Comparison of ENCODE assay signal across 17 cellular contexts in the genomic region with DNA sequence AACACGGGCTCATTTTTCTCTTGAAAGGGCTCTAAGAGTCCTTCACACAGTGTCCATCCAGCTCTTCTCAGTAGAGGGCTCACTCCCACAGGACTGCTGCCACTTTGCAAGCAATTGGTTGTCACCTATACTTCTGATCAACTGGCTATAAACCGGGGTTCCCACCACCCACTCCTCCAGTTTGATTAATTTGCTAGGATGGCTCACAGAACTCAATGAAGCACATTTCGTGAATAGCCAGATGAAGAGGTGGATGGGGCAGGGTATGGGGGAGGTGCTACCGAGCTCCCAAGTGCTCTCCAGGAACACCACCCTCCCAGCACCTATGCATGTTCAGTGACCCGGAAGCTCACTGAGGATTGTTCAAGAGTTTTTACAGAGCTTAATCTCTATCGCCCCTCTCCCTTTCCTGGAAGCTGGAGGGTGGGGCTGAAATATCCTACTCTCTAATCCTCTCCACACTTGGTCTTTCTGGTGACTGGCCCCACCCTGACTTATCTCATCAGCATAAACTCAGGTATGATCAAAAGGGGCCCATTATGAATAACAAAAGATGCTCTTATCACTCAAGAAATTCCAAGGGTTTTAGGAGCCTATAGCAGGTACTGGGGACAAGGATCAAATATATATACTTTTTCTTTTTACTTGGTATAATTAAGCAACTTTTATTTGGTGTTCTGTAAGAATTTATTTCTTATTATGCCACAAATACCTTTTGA. TPM values are rescaled to one million over a fixed set of nuclear protein-coding genes. Genes with fewer than 3 reads are reported as not detected.
DNase-seq lines count a peak whose midpoint lies in the region; ATAC-seq and TF ChIP-seq lines count a peak whose summit lies in the region.
"Had no signal": no experiment of that assay in that cellular context is flagged by ENCODE, and none has a peak within 500 bp of the region (broad histone marks: within the 10 kb centered on the region; RNA-seq: fewer than 3 reads in every experiment).

No MANE protein-coding gene starts in this region.

- H3K9me3 ChIP-seq in neuronal stem cell (replicated peaks in 1 of 2; ENCODE audit: control insufficient read depth in 2 of 2, insufficient read depth in 1 of 2, low read depth in 1 of 2, low read length in 2 of 2), result no peaks in the 10 kb centered on the region
- H3K9me3 ChIP-seq: BE2C, SK-N-SH had no signal

- H3K4me1 Mint-ChIP-seq in activated naive CD4-positive, alpha-beta T cell treated with anti-CD3 and anti-CD28 coated beads, Interleukin-2, amount 10 ng/mL, durations not matched to agents 7 days and 5 days, result peaks cover 7% of the 10 kb centered on the region
- H3K4me1 Mint-ChIP-seq in central memory CD8-positive, alpha-beta T cell, result no peaks in the 10 kb centered on the region

- no peak overlapping the region for H3K9ac ChIP-seq in neuronal stem cell (ENCODE audit: low read depth, low read length, poor library complexity)
- H3K9ac ChIP-seq: SK-N-SH had no signal

- H2BK5ac ChIP-seq in neuronal stem cell (ENCODE audit: low read length), result no peak overlapping the region

- H3K27me3 ChIP-seq in neuronal stem cell (ENCODE audit: control insufficient read depth in 3 of 3, insufficient read depth in 3 of 3, low read depth in 1 of 3, low read length in 3 of 3), result peaks cover 0 to 5% (median 0%) of the 10 kb centered on the region in 3 experiments
- H3K27me3 ChIP-seq: BE2C had no signal

- no peak overlapping the region for H2BK120ac ChIP-seq in neuronal stem cell (ENCODE audit: low read depth, low read length)

- H3K4me3 Mint-ChIP-seq in activated naive CD4-positive, alpha-beta T cell treated with anti-CD3 and anti-CD28 coated beads, Interleukin-2, amount 10 ng/mL, durations not matched to agents 7 days and 5 days, result no peak overlapping the region
- no peak overlapping the region for H3K4me3 Mint-ChIP-seq in central memory CD8-positive, alpha-beta T cell
- H3K4me3 Mint-ChIP-seq: CD4-positive, alpha-beta memory T cell had no signal

- ATAC-seq in central memory CD8-positive, alpha-beta T cell (replicated peaks; ENCODE audit: extremely low read depth, poor library complexity, severe bottlenecking), result no peak
- ATAC-seq in HG03095 (IDR thresholded peaks at IDR 0.05; ENCODE audit: unreplicated experiment) (no peak), esophagus mucosa (no peak)
- ATAC-seq: Panc1, Right ventricle myocardium inferior had no signal

- H3K27me3 Mint-ChIP-seq in activated naive CD4-positive, alpha-beta T cell treated with anti-CD3 and anti-CD28 coated beads, Interleukin-2, amount 10 ng/mL, durations not matched to agents 7 days and 5 days, result peaks cover 60% of the 10 kb centered on the region
- no peaks in the 10 kb centered on the region for H3K27me3 Mint-ChIP-seq in central memory CD8-positive, alpha-beta T cell

- H3K4me3 ChIP-seq in LNCaP clone FGC (ENCODE audit: low read depth, low read length), result no peak overlapping the region
- no peak overlapping the region for H3K4me3 ChIP-seq in neuronal stem cell (ENCODE audit: low read length in 2 of 2)

- H3K9me3 Mint-ChIP-seq in activated naive CD4-positive, alpha-beta T cell treated with anti-CD3 and anti-CD28 coated beads, Interleukin-2, amount 10 ng/mL, durations not matched to agents 7 days and 5 days, result peaks cover 10% of the 10 kb centered on the region
- H3K9me3 Mint-ChIP-seq in central memory CD8-positive, alpha-beta T cell, result peaks cover 18% of the 10 kb centered on the region

- H3K36me3 ChIP-seq in neuronal stem cell (replicated peaks in 1 of 2; ENCODE audit: control insufficient read depth in 2 of 2, insufficient read depth in 2 of 2, low read length in 2 of 2), result no peaks in the 10 kb centered on the region
- H3K36me3 ChIP-seq: BE2C had no signal

- no peak overlapping the region for H2BK12ac ChIP-seq in neuronal stem cell (ENCODE audit: low read length)

- no peak overlapping the region for H3K4me2 ChIP-seq in neuronal stem cell (ENCODE audit: insufficient read depth, low read length, poor library complexity, severe bottlenecking)
- H3K4me2 ChIP-seq: SK-N-SH had no signal

- WGBS in neuronal stem cell (ENCODE audit: extremely low coverage in 2 of 2, insufficient read length in 2 of 2, insufficient replicate concordance in 1 of 2), 2 donors, result no CpG with 5 or more reads among the region's 6 CpGs

- H2AK5ac ChIP-seq in neuronal stem cell (ENCODE audit: low read depth, low read length), result no peak overlapping the region

- H2AFZ ChIP-seq in neuronal stem cell (ENCODE audit: low read length), result no peak overlapping the region

- H3K23ac ChIP-seq in neuronal stem cell (ENCODE audit: low read depth, low read length, poor library complexity), result no peak overlapping the region

- peak overlapping the region; percentile 26 for H3K27ac Mint-ChIP-seq in activated naive CD4-positive, alpha-beta T cell treated with anti-CD3 and anti-CD28 coated beads, Interleukin-2, amount 10 ng/mL, durations not matched to agents 7 days and 5 days
- peak overlapping the region; percentile 45 for H3K27ac Mint-ChIP-seq in central memory CD8-positive, alpha-beta T cell (ENCODE audit: low read depth)

- no peak overlapping the region for H2BK15ac ChIP-seq in neuronal stem cell (ENCODE audit: low read length)

- no peaks in the 10 kb centered on the region for H3K36me3 Mint-ChIP-seq in activated naive CD4-positive, alpha-beta T cell treated with anti-CD3 and anti-CD28 coated beads, Interleukin-2, amount 10 ng/mL, durations not matched to agents 7 days and 5 days
- peaks cover 1% of the 10 kb centered on the region for H3K36me3 Mint-ChIP-seq in central memory CD8-positive, alpha-beta T cell (ENCODE audit: insufficient read depth)
- H3K36me3 Mint-ChIP-seq: CD4-positive, alpha-beta memory T cell had no signal

- peak overlapping the region; percentile 5 for H3K27ac ChIP-seq in neuronal stem cell (replicated peaks; ENCODE audit: low read length)

- H3K14ac ChIP-seq in neuronal stem cell (ENCODE audit: low read length), result no peak overlapping the region

- H3K4me1 ChIP-seq in neuronal stem cell (ENCODE audit: control insufficient read depth in 2 of 2, insufficient read depth in 1 of 2, low read depth in 1 of 2, low read length in 2 of 2), result peaks cover 0 to 17% of the 10 kb centered on the region in 2 donors

- CTCF ChIA-PET in activated naive CD4-positive, alpha-beta T cell treated with anti-CD3 and anti-CD28 coated beads, Interleukin-2, amount 10 ng/mL, durations not matched to agents 7 days and 5 days (lab: Charles Lee), result no interaction called here

- H3K18ac ChIP-seq in neuronal stem cell (ENCODE audit: low read length), result no peak overlapping the region

- H3K4ac ChIP-seq in neuronal stem cell (ENCODE audit: low read length), result no peak overlapping the region

- no peak overlapping the region for H4K8ac ChIP-seq in neuronal stem cell (ENCODE audit: low read depth, low read length)

- no peak overlapping the region for H4K91ac ChIP-seq in neuronal stem cell (ENCODE audit: low read depth, low read length, poor library complexity)

- TF ChIP-seq CTCF in LNCaP clone FGC (IDR thresholded peaks at IDR 0.05; ENCODE audit: control insufficient read depth, extremely low read depth, insufficient read depth), result peak; percentile 7; the same call in 1 of the 2 replicates

- no peaks in the 10 kb centered on the region for H3K79me1 ChIP-seq in neuronal stem cell (ENCODE audit: low read depth, low read length)

- no peak for DNase-seq in activated naive CD4-positive, alpha-beta T cell treated with anti-CD3 and anti-CD28 coated beads, Interleukin-2, amount 10 ng/mL, durations not matched to agents 7 days and 5 days
- DNase-seq in activated naive CD4-positive, alpha-beta T cell treated with anti-CD3 and anti-CD28 coated beads, Interleukin-2, amount 50 U/mL, for 16 hours, result no peak
- DNase-seq in LNCaP clone FGC (ENCODE audit: low read depth) (no peak), neuronal stem cell (ENCODE audit: low spot score) (peak; percentile 49), NCI-H2107 (lab: John Stamatoyannopoulos, UW) (no peak)
- no peak for DNase-seq in central memory CD8-positive, alpha-beta T cell (ENCODE audit: low spot score in 2 of 2)
- DNase-seq: BE2C; CD4-positive, alpha-beta memory T cell; EL; H7; NCI-H526 treated with DMSO at 0.1 percent for 48 hours; SK-N-SH had no signal

RNA-seq across cellular contexts. Expression of a gene that starts 13.9 kb away (rescaled TPM):
- 7.8 TPM for polyA plus RNA-seq in neuronal stem cell (2013, experiment 1 of 2)
- 8.1 TPM for polyA plus RNA-seq in neuronal stem cell (2013, experiment 2 of 2)
- 33.8 TPM for total RNA-seq in esophagus mucosa
- total RNA-seq: HT1080 had no signal
